ENCODE assay signal across 3 cellular contexts in genomic region chr2:129252781-129253460, GRCh38.
TF ChIP-seq lines count a peak whose summit lies in the region.

No MANE protein-coding gene starts in this region.

TF ChIP-seq in SK-N-SH, 30 proteins besides CTCF, POLR2A, EP300 and RAD21:
- TF ChIP-seq RFX5 (IDR thresholded peaks at IDR 0.05; ENCODE audit: low read length) = no peak
- no peak for TF ChIP-seq TCF12 (IDR thresholded peaks at IDR 0.05)
- no peak for TF ChIP-seq MEF2A (IDR thresholded peaks at IDR 0.05; ENCODE audit: borderline replicate concordance, low read depth)
- TF ChIP-seq SIN3A (IDR thresholded peaks at IDR 0.05; ENCODE audit: borderline replicate concordance, low read depth, low read length) = no peak
- TF ChIP-seq FOXJ3 (CRISPR knock-in tag; IDR thresholded peaks at IDR 0.05) = no peak
- TF ChIP-seq MXI1 (IDR thresholded peaks at IDR 0.05; ENCODE audit: low read depth, low read length) = no peak
- TF ChIP-seq NRF1 (IDR thresholded peaks at IDR 0.05; ENCODE audit: low read depth, low read length) = no peak
- TF ChIP-seq EZH2phosphoT487 (IDR thresholded peaks at IDR 0.05; ENCODE audit: borderline replicate concordance, low read depth) = no peak
- TF ChIP-seq NFIC (IDR thresholded peaks at IDR 0.05; ENCODE audit: borderline replicate concordance) = no peak
- TF ChIP-seq ELF1 (IDR thresholded peaks at IDR 0.05) = no peak
- TF ChIP-seq TEAD4 (IDR thresholded peaks at IDR 0.05; ENCODE audit: borderline replicate concordance, insufficient read depth) = no peak
- TF ChIP-seq REST (IDR thresholded peaks at IDR 0.05; ENCODE audit: low read depth, low read length) = no peak
- no peak for TF ChIP-seq RCOR1 (IDR thresholded peaks at IDR 0.05; ENCODE audit: low read length)
- TF ChIP-seq JUND (IDR thresholded peaks at IDR 0.05) = no peak
- TF ChIP-seq ZBTB33 (IDR thresholded peaks at IDR 0.05; ENCODE audit: borderline replicate concordance, low read depth) = no peak
- TF ChIP-seq GABPA (IDR thresholded peaks at IDR 0.05; ENCODE audit: low read depth) = no peak
- TF ChIP-seq FOSL2 (IDR thresholded peaks at IDR 0.05; ENCODE audit: borderline replicate concordance, low read depth) = no peak
- no peak for TF ChIP-seq POLR2AphosphoS5 (IDR thresholded peaks at IDR 0.05; ENCODE audit: low read depth, low read length)
- no peak for TF ChIP-seq RXRA (IDR thresholded peaks at IDR 0.05; ENCODE audit: borderline replicate concordance, low read depth)
- no peak for TF ChIP-seq SMC3 (IDR thresholded peaks at IDR 0.05; ENCODE audit: low read depth, low read length)
TF ChIP-seq in SK-N-SH: peak in this region for 0.

TF ChIP-seq in SK-N-SH treated with all-trans-retinoic acid at 6 μM for 48 hours, 23 proteins besides CTCF, POLR2A, EP300 and RAD21:
- TF ChIP-seq ISL1 (CRISPR knock-in tag; IDR thresholded peaks at IDR 0.05) (no peak), GLIS3 (CRISPR knock-in tag; IDR thresholded peaks at IDR 0.05) (no peak), POU6F1 (CRISPR knock-in tag; IDR thresholded peaks at IDR 0.05; ENCODE audit: borderline replicate concordance, low read depth) (no peak), ESRRG (CRISPR knock-in tag; IDR thresholded peaks at IDR 0.05) (no peak), ARNTL (CRISPR knock-in tag; IDR thresholded peaks at IDR 0.05; ENCODE audit: borderline replicate concordance, low read depth) (no peak), ZNF8 (CRISPR knock-in tag; IDR thresholded peaks at IDR 0.05) (no peak), TSHZ2 (CRISPR knock-in tag; IDR thresholded peaks at IDR 0.05) (no peak), PATZ1 (CRISPR knock-in tag; IDR thresholded peaks at IDR 0.05; ENCODE audit: borderline replicate concordance) (no peak), BACH2 (CRISPR knock-in tag; IDR thresholded peaks at IDR 0.05; ENCODE audit: borderline replicate concordance) (no peak), ZC3H10 (CRISPR knock-in tag; IDR thresholded peaks at IDR 0.05) (no peak), ZNF565 (CRISPR knock-in tag; conservative IDR thresholded peaks at IDR 0.05; ENCODE audit: low read depth) (no peak), PPARA (CRISPR knock-in tag; IDR thresholded peaks at IDR 0.05; ENCODE audit: borderline replicate concordance) (no peak), ZFP3 (CRISPR knock-in tag; IDR thresholded peaks at IDR 0.05) (no peak), CSDC2 (CRISPR knock-in tag; IDR thresholded peaks at IDR 0.05) (no peak)

TF ChIP-seq in GM12878, 131 proteins besides CTCF, POLR2A, EP300 and RAD21:
- no peak for TF ChIP-seq ZBED1 (IDR thresholded peaks at IDR 0.05; ENCODE audit: borderline replicate concordance)
- TF ChIP-seq MTA2 (IDR thresholded peaks at IDR 0.05; ENCODE audit: low read depth) = no peak
- TF ChIP-seq RCOR1 (conservative IDR thresholded peaks at IDR 0.05; ENCODE audit: low read depth, low read length) = no peak
- no peak for TF ChIP-seq MYB (IDR thresholded peaks at IDR 0.05; ENCODE audit: borderline replicate concordance, low read depth, low read length)
- no peak for TF ChIP-seq ASH2L (IDR thresholded peaks at IDR 0.05; ENCODE audit: borderline replicate concordance, low read depth)
- TF ChIP-seq MAX (IDR thresholded peaks at IDR 0.05; ENCODE audit: low read depth, low read length) = no peak
- no peak for TF ChIP-seq BACH1 (IDR thresholded peaks at IDR 0.05; ENCODE audit: borderline replicate concordance)
- no peak for TF ChIP-seq STAT1 (conservative IDR thresholded peaks at IDR 0.05)
